Comparison of ENCODE assay signal across 1 cellular context in the genomic region with DNA sequence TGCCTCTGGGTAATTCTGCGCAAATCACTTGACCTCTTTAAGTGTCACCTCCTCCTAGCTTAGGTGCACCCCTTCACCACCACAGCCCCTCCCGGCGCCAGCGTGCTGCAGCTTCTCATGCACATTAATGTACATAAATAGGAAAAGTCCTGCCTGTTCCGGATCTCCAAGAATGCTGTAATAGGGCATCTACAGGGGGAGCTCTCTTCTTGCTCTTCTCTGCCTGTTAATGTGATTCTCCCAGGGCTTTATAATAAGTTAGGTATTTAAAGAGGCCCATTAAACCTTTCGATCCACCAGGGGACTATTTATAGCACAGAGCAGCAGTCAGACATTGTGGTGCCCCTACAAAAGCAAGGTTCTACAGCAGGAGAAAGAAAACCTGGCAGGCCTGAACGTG.
TF ChIP-seq lines count a peak whose summit lies in the region.

No MANE protein-coding gene starts in this region.

TF ChIP-seq in GM23338, 12 proteins besides CTCF, POLR2A, EP300 and RAD21 (continued from another document):
- TF ChIP-seq, protein P1, sequence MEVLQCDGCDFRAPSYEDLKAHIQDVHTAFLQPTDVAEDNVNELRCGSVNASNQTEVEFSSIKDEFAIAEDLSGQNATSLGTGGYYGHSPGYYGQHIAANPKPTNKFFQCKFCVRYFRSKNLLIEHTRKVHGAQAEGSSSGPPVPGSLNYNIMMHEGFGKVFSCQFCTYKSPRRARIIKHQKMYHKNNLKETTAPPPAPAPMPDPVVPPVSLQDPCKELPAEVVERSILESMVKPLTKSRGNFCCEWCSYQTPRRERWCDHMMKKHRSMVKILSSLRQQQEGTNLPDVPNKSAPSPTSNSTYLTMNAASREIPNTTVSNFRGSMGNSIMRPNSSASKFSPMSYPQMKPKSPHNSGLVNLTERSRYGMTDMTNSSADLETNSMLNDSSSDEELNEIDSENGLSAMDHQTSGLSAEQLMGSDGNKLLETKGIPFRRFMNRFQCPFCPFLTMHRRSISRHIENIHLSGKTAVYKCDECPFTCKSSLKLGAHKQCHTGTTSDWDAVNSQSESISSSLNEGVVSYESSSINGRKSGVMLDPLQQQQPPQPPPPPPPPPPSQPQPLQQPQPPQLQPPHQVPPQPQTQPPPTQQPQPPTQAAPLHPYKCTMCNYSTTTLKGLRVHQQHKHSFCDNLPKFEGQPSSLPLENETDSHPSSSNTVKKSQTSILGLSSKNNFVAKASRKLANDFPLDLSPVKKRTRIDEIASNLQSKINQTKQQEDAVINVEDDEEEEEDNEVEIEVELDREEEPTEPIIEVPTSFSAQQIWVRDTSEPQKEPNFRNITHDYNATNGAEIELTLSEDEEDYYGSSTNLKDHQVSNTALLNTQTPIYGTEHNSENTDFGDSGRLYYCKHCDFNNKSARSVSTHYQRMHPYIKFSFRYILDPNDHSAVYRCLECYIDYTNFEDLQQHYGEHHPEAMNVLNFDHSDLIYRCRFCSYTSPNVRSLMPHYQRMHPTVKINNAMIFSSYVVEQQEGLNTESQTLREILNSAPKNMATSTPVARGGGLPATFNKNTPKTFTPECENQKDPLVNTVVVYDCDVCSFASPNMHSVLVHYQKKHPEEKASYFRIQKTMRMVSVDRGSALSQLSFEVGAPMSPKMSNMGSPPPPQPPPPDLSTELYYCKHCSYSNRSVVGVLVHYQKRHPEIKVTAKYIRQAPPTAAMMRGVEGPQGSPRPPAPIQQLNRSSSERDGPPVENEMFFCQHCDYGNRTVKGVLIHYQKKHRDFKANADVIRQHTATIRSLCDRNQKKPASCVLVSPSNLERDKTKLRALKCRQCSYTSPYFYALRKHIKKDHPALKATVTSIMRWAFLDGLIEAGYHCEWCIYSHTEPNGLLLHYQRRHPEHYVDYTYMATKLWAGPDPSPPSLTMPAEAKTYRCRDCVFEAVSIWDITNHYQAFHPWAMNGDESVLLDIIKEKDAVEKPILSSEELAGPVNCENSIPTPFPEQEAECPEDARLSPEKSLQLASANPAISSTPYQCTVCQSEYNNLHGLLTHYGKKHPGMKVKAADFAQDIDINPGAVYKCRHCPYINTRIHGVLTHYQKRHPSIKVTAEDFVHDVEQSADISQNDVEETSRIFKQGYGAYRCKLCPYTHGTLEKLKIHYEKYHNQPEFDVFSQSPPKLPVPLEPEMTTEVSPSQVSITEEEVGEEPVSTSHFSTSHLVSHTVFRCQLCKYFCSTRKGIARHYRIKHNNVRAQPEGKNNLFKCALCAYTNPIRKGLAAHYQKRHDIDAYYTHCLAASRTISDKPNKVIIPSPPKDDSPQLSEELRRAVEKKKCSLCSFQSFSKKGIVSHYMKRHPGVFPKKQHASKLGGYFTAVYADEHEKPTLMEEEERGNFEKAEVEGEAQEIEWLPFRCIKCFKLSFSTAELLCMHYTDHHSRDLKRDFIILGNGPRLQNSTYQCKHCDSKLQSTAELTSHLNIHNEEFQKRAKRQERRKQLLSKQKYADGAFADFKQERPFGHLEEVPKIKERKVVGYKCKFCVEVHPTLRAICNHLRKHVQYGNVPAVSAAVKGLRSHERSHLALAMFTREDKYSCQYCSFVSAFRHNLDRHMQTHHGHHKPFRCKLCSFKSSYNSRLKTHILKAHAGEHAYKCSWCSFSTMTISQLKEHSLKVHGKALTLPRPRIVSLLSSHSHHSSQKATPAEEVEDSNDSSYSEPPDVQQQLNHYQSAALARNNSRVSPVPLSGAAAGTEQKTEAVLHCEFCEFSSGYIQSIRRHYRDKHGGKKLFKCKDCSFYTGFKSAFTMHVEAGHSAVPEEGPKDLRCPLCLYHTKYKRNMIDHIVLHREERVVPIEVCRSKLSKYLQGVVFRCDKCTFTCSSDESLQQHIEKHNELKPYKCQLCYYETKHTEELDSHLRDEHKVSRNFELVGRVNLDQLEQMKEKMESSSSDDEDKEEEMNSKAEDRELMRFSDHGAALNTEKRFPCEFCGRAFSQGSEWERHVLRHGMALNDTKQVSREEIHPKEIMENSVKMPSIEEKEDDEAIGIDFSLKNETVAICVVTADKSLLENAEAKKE (CRISPR knock-in tag; IDR thresholded peaks at IDR 0.05), result no peak
- TF ChIP-seq, protein P2, sequence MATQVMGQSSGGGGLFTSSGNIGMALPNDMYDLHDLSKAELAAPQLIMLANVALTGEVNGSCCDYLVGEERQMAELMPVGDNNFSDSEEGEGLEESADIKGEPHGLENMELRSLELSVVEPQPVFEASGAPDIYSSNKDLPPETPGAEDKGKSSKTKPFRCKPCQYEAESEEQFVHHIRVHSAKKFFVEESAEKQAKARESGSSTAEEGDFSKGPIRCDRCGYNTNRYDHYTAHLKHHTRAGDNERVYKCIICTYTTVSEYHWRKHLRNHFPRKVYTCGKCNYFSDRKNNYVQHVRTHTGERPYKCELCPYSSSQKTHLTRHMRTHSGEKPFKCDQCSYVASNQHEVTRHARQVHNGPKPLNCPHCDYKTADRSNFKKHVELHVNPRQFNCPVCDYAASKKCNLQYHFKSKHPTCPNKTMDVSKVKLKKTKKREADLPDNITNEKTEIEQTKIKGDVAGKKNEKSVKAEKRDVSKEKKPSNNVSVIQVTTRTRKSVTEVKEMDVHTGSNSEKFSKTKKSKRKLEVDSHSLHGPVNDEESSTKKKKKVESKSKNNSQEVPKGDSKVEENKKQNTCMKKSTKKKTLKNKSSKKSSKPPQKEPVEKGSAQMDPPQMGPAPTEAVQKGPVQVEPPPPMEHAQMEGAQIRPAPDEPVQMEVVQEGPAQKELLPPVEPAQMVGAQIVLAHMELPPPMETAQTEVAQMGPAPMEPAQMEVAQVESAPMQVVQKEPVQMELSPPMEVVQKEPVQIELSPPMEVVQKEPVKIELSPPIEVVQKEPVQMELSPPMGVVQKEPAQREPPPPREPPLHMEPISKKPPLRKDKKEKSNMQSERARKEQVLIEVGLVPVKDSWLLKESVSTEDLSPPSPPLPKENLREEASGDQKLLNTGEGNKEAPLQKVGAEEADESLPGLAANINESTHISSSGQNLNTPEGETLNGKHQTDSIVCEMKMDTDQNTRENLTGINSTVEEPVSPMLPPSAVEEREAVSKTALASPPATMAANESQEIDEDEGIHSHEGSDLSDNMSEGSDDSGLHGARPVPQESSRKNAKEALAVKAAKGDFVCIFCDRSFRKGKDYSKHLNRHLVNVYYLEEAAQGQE (IDR thresholded peaks at IDR 0.05; ENCODE audit: unreplicated experiment), result no peak
- TF ChIP-seq CREB1 (CRISPR knock-in tag; IDR thresholded peaks at IDR 0.05; ENCODE audit: low read depth) (no peak), EZH2 (IDR thresholded peaks at IDR 0.05; ENCODE audit: low read depth, unreplicated experiment) (no peak), POLR2AphosphoS5 (IDR thresholded peaks at IDR 0.05; ENCODE audit: low read depth) (no peak)
